Comparison of ENCODE assay signal across 36 cellular contexts in the genomic region with DNA sequence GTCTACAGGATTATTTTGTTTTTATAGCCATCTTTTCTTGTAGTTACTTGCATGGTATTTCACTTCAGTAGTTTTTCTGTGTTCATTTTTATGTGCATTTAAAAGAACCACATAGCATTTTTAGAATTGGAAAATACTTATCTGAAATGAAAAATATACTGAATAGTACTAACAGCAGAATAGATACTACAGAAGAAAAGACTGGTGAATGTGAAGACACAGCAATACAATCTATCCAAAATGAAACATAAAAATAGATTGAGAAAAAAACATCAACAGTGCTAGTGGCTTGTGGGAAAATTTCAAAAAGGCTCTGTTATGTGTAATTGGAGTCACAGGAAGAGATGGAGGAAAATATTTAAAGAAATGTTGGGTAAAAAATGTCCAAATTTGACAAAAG. TPM values are rescaled to one million over a fixed set of nuclear protein-coding genes. Genes with fewer than 3 reads are reported as not detected.
DNase-seq lines count a peak whose midpoint lies in the region; ATAC-seq, FAIRE-seq and TF ChIP-seq lines count a peak whose summit lies in the region.
"Had no signal": no experiment of that assay in that cellular context is flagged by ENCODE, and none has a peak within 500 bp of the region (broad histone marks: within the 10 kb centered on the region; RNA-seq: fewer than 3 reads in every experiment).

No MANE protein-coding gene starts in this region.

- BruUV-seq in GM12878 (replicated peaks; lab: Mats Ljungman, UMichigan) (no TSS peak), K562 (replicated peaks; lab: Mats Ljungman, UMichigan) (no TSS peak)

- peak overlapping the region; percentile 55 for H3K27ac Mint-ChIP-seq in activated naive CD4-positive, alpha-beta T cell treated with anti-CD3 and anti-CD28 coated beads, Interleukin-2, amount 50 U/mL, for 24 hours
- H3K27ac Mint-ChIP-seq: B cell; CD14-positive monocyte; CD4-positive, alpha-beta T cell; CD4-positive, CD25-positive, alpha-beta regulatory T cell; CD8-positive, alpha-beta T cell had no signal

- no peaks in the 10 kb centered on the region for H3K4me1 Mint-ChIP-seq in activated naive CD4-positive, alpha-beta T cell treated with anti-CD3 and anti-CD28 coated beads, Interleukin-2, amount 50 U/mL, for 24 hours

- FAIRE-seq in GM12878 (lab: Jason Lieb, UNC) (no peak), K562 (lab: Jason Lieb, UNC) (no peak)
- FAIRE-seq: A204.1, A549, D721Med had no signal

- H3K4me3 ChIP-seq in SK-N-SH (ENCODE audit: low read depth in 2 of 2, low read length in 1 of 2) (no peak overlapping the region), GM12878 (no peak overlapping the region), K562 (no peak overlapping the region), left lung (no peak overlapping the region)
- H3K4me3 ChIP-seq: A549; BLaER1; BLaER1 treated with 17β-estradiol and CSF1 and Interleukin-3, amounts not matched to agents 10 nM and 100 nM had no signal

- RAD21 ChIA-PET in GM12878 (lab: Charles Lee; ENCODE audit: unreplicated experiment), result no interaction called here

- H4K20me1 ChIP-seq in SK-N-SH (ENCODE audit: insufficient read depth), result no peaks in the 10 kb centered on the region
- no peaks in the 10 kb centered on the region for H4K20me1 ChIP-seq in GM12878 (ENCODE audit: control insufficient read depth, insufficient read depth)
- no peaks in the 10 kb centered on the region for H4K20me1 ChIP-seq in K562 (replicated peaks; ENCODE audit: control insufficient read depth, insufficient read depth, low read length)
- H4K20me1 ChIP-seq: BLaER1; BLaER1 treated with 17β-estradiol and CSF1 and Interleukin-3, amounts not matched to agents 10 nM and 100 nM had no signal

- H3K4me1 ChIP-seq in SK-N-SH (ENCODE audit: control insufficient read depth in 1 of 2, insufficient read depth in 2 of 2, low read depth in 1 of 2, low read length in 1 of 2), result no peaks in the 10 kb centered on the region
- no peaks in the 10 kb centered on the region; the same call in 1 of the 2 replicates for H3K4me1 ChIP-seq in GM12878 (ENCODE audit: control insufficient read depth, insufficient read depth, low read length)
- no peaks in the 10 kb centered on the region for H3K4me1 ChIP-seq in K562 (replicated peaks in 1 of 2; ENCODE audit: control insufficient read depth in 2 of 2, insufficient read depth in 2 of 2, low read length in 2 of 2)
- H3K4me1 ChIP-seq in left lung, result no peaks in the 10 kb centered on the region
- H3K4me1 ChIP-seq: A549, BE2C, Caco-2 had no signal

- no peaks in the 10 kb centered on the region for H3K9me3 ChIP-seq in SK-N-SH
- H3K9me3 ChIP-seq in GM12878 (replicated peaks; ENCODE audit: control insufficient read depth, insufficient read depth, low read length), result peaks cover 2% of the 10 kb centered on the region; the same call in 1 of the 3 replicates
- H3K9me3 ChIP-seq in K562 (replicated peaks; ENCODE audit: control insufficient read depth, insufficient read depth, low read depth, low read length), result no peaks in the 10 kb centered on the region
- H3K9me3 ChIP-seq in left lung, result no peaks in the 10 kb centered on the region
- H3K9me3 ChIP-seq: BE2C, Caco-2 had no signal

- TF ChIP-seq POLR2A in GM12878 (IDR thresholded peaks at IDR 0.05; ENCODE audit: low read depth, low read length) (no peak), K562 (conservative IDR thresholded peaks at IDR 0.05) (no peak)

- H3K9ac ChIP-seq in SK-N-SH (no peak overlapping the region), GM12878 (ENCODE audit: control insufficient read depth, insufficient read depth, low read length) (no peak overlapping the region), K562 (ENCODE audit: insufficient read depth in 1 of 2, low read depth in 2 of 2, low read length in 2 of 2) (no peak overlapping the region)
- H3K9ac ChIP-seq: BLaER1; BLaER1 treated with 17β-estradiol and CSF1 and Interleukin-3, amounts not matched to agents 10 nM and 100 nM had no signal

- H3K36me3 ChIP-seq in SK-N-SH (replicated peaks in 1 of 2; ENCODE audit: control insufficient read depth in 1 of 2, insufficient read depth in 2 of 2, low read length in 1 of 2) (no peaks in the 10 kb centered on the region), GM12878 (ENCODE audit: control insufficient read depth in 2 of 2, insufficient read depth in 2 of 2, low read length in 1 of 2) (no peaks in the 10 kb centered on the region), K562 (ENCODE audit: control insufficient read depth, insufficient read depth, low read length) (no peaks in the 10 kb centered on the region), left lung (no peaks in the 10 kb centered on the region)
- H3K36me3 ChIP-seq: BE2C; BLaER1; BLaER1 treated with 17β-estradiol and CSF1 and Interleukin-3, amounts not matched to agents 10 nM and 100 nM had no signal

- no peaks in the 10 kb centered on the region for H3K9me2 ChIP-seq in SK-N-SH

- ATAC-seq in SK-N-SH treated with all-trans-retinoic acid at 6 μM for 48 hours, result no peak
- no peak for ATAC-seq in GM12878
- ATAC-seq in K562, result no peak
- no peak for ATAC-seq in GM21825 (IDR thresholded peaks at IDR 0.05; ENCODE audit: unreplicated experiment)
- no peak for ATAC-seq in left lung
- ATAC-seq: A549; CD8-positive, alpha-beta T cell had no signal

- CTCF ChIA-PET in SK-N-SH (lab: Yijun Ruan, JAX), result interaction anchor here (0.6 kb wide), 1 partner anchor 384 kb away, joined by 3 read pairs; no protein-coding TSS in a partner anchor
- CTCF ChIA-PET in GM12878 (lab: Yijun Ruan, JAX), result interaction anchor here (0.6 to 2.6 kb wide), 2 partner anchors 13 to 18 kb away, joined by 3 to 11 read pairs; a partner anchor contains a TSS
- CTCF ChIA-PET in K562 (lab: Yijun Ruan, JAX; ENCODE audit: low intra/inter-chr PET ratio), result no interaction called here

- peaks cover 21% of the 10 kb centered on the region for H3K27me3 Mint-ChIP-seq in activated naive CD4-positive, alpha-beta T cell treated with anti-CD3 and anti-CD28 coated beads, Interleukin-2, amount 50 U/mL, for 24 hours

- TF ChIP-seq RAD21 in SK-N-SH (IDR thresholded peaks at IDR 0.05; ENCODE audit: low read length), result no peak
- TF ChIP-seq RAD21 in GM12878 (IDR thresholded peaks at IDR 0.05; ENCODE audit: insufficient read depth, low read depth, low read length), result no peak
- no peak for TF ChIP-seq RAD21 in K562 (CRISPR knock-in tag; conservative IDR thresholded peaks at IDR 0.05 in 1 of 2, IDR thresholded peaks at IDR 0.05 in 1 of 2)

- H3K4me2 ChIP-seq in SK-N-SH (no peak overlapping the region), GM12878 (ENCODE audit: control insufficient read depth, insufficient read depth) (no peak overlapping the region), K562 (ENCODE audit: insufficient read depth, low read length) (no peak overlapping the region)
- H3K4me2 ChIP-seq: A549; BLaER1; BLaER1 treated with 17β-estradiol and CSF1 and Interleukin-3, amounts not matched to agents 10 nM and 100 nM had no signal

- TF ChIP-seq CTCF in SK-N-SH (IDR thresholded peaks at IDR 0.05) (no peak), GM12878 (IDR thresholded peaks at IDR 0.05 in 2 of 3, conservative IDR thresholded peaks at IDR 0.05 in 1 of 3; ENCODE audit: control insufficient read depth in 2 of 3, extremely low read depth in 1 of 3, insufficient read depth in 1 of 3, low read depth in 3 of 3, low read length in 3 of 3) (no peak), K562 (IDR thresholded peaks at IDR 0.05 in 2 of 3, conservative IDR thresholded peaks at IDR 0.05 in 1 of 3; ENCODE audit: insufficient read depth in 2 of 3, low read depth in 1 of 3, low read length in 3 of 3) (no peak), left lung (IDR thresholded peaks at IDR 0.05) (no peak)

- in situ Hi-C loops in GM12878 (cut with MboI), result loop anchor here (10.0 kb wide), 2 partner anchors 64 to 184 kb away; no protein-coding TSS in a partner anchor
- in situ Hi-C loops in K562 (cut with MboI), result no loop called here

- no peak overlapping the region for H2AFZ ChIP-seq in SK-N-SH (ENCODE audit: low read depth)
- no peak overlapping the region for H2AFZ ChIP-seq in GM12878 (ENCODE audit: control insufficient read depth, low read depth, low read length)
- H2AFZ ChIP-seq in K562 (ENCODE audit: low read depth, low read length), result no peak overlapping the region

- TF ChIP-seq EP300 in SK-N-SH (IDR thresholded peaks at IDR 0.05; ENCODE audit: borderline replicate concordance in 1 of 2, low read depth in 1 of 2, low read length in 1 of 2) (no peak), GM12878 (IDR thresholded peaks at IDR 0.05; ENCODE audit: borderline replicate concordance in 1 of 2, control insufficient read depth in 1 of 2, low read depth in 2 of 2, low read length in 2 of 2) (no peak), K562 (IDR thresholded peaks at IDR 0.05; ENCODE audit: low read length) (no peak)

- no peaks in the 10 kb centered on the region for H3K79me2 ChIP-seq in SK-N-SH (ENCODE audit: insufficient read depth)
- no peaks in the 10 kb centered on the region for H3K79me2 ChIP-seq in GM12878 (ENCODE audit: control insufficient read depth, insufficient read depth, low read length)
- no peaks in the 10 kb centered on the region for H3K79me2 ChIP-seq in K562 (ENCODE audit: control insufficient read depth, insufficient read depth, low read length)

- H3K36me3 Mint-ChIP-seq in activated naive CD4-positive, alpha-beta T cell treated with anti-CD3 and anti-CD28 coated beads, Interleukin-2, amount 50 U/mL, for 24 hours, result peaks cover 7% of the 10 kb centered on the region
- H3K36me3 Mint-ChIP-seq: CD14-positive monocyte; CD4-positive, alpha-beta memory T cell; CD4-positive, CD25-positive, alpha-beta regulatory T cell; CD8-positive, alpha-beta T cell had no signal

- no peak overlapping the region for H3K4me3 Mint-ChIP-seq in activated naive CD4-positive, alpha-beta T cell treated with anti-CD3 and anti-CD28 coated beads, Interleukin-2, amount 50 U/mL, for 24 hours
- H3K4me3 Mint-ChIP-seq: B cell; CD14-positive monocyte; CD4-positive, alpha-beta memory T cell; CD4-positive, alpha-beta T cell; CD8-positive, alpha-beta memory T cell; CD8-positive, alpha-beta T cell had no signal

- intact Hi-C loops in GM12878 (cut with micrococcal nuclease; ENCODE audit: unreplicated experiment), result no loop called here
- intact Hi-C loops in K562 (cut with micrococcal nuclease), result no loop called here
- intact Hi-C loops in left lung (cut with DNase I), result no loop called here

- peaks cover 16% of the 10 kb centered on the region for H3K9me3 Mint-ChIP-seq in activated naive CD4-positive, alpha-beta T cell treated with anti-CD3 and anti-CD28 coated beads, Interleukin-2, amount 50 U/mL, for 24 hours

- POLR2A ChIA-PET in SK-N-SH (lab: Yijun Ruan, JAX), result no interaction called here
- POLR2A ChIA-PET in GM12878 (lab: Charles Lee), result no interaction called here
- POLR2A ChIA-PET in K562 (lab: Yijun Ruan, JAX), result interaction anchor here (1.1 kb wide), 1 partner anchor 8 kb away, joined by 5 read pairs; no protein-coding TSS in a partner anchor

- no peaks in the 10 kb centered on the region for H3F3A ChIP-seq in SK-N-SH (replicated peaks; ENCODE audit: insufficient read depth)

- no peak overlapping the region for H3K27ac ChIP-seq in SK-N-SH (ENCODE audit: low read depth in 2 of 2, low read length in 1 of 2)
- no peak overlapping the region for H3K27ac ChIP-seq in GM12878 (ENCODE audit: control insufficient read depth, insufficient read depth)
- H3K27ac ChIP-seq in K562 (ENCODE audit: extremely low read depth, low read depth, low read length), result no peak overlapping the region
- no peak overlapping the region for H3K27ac ChIP-seq in left lung
- H3K27ac ChIP-seq: 22Rv1; A549; BLaER1; BLaER1 treated with 17β-estradiol and CSF1 and Interleukin-3, amounts not matched to agents 10 nM and 100 nM; C4-2B had no signal

- H3K27me3 ChIP-seq in SK-N-SH (ENCODE audit: insufficient read depth), result no peaks in the 10 kb centered on the region
- H3K27me3 ChIP-seq in GM12878 (replicated peaks in 1 of 2; ENCODE audit: control insufficient read depth in 2 of 2, insufficient read depth in 2 of 2, low read length in 1 of 2), result no peaks in the 10 kb centered on the region
- H3K27me3 ChIP-seq in K562 (ENCODE audit: control insufficient read depth in 2 of 2, insufficient read depth in 2 of 2, low read length in 2 of 2), result no peaks in the 10 kb centered on the region
- H3K27me3 ChIP-seq in left lung, result no peaks in the 10 kb centered on the region
- H3K27me3 ChIP-seq: BE2C; BLaER1; BLaER1 treated with 17β-estradiol and CSF1 and Interleukin-3, amounts not matched to agents 10 nM and 100 nM had no signal

- SMC1A ChIA-PET in GM12878 (lab: Charles Lee; ENCODE audit: uncharacterized antibody, unreplicated experiment), result interaction anchor here (1.1 kb wide), 1 partner anchor 12 kb away, joined by 3 read pairs; a partner anchor contains a TSS

- DNase-seq in SK-N-SH (no peak), GM12878 (ENCODE audit: low read depth, low spot score) (no peak), K562 (ENCODE audit: extremely low read depth in 1 of 4, low spot score in 3 of 4) (no peak), left lung (no peak)
- no peak for DNase-seq in activated naive CD4-positive, alpha-beta T cell treated with Interleukin-2 at 50 U/mL for 16 hours
- DNase-seq: 8988T; ACHN; AML-193; BE2C; C1 segment of cervical spinal cord; Caco-2; Calu3; CD4-positive, alpha-beta memory T cell; CD4-positive, alpha-beta T cell; CD4-positive, CD25-positive, alpha-beta regulatory T cell; CD8-positive, alpha-beta memory T cell; CD8-positive, alpha-beta T cell; COR-L47; DMS 273 treated with DMSO at 0.1 percent for 48 hours; DMS153; DMS79; DMS79 treated with DMSO at 0.1 percent for 48 hours; DND-41; EL had no signal

- H3K9me1 ChIP-seq in K562 (ENCODE audit: control insufficient read depth, insufficient read depth, low read length), result no peaks in the 10 kb centered on the region

RNA-seq across cellular contexts. Expression of a gene that starts 12.7 kb away (rescaled TPM):
- polyA plus RNA-seq in SK-N-SH (2012; rRNA removed) (0.03 and 0.06 TPM in 2 replicates), GM12878 (2011; rRNA removed) (7.3 and 12.9 TPM in 2 replicates), GM12878 (2014; fragmentation: Illumina TruSeq; extraction: Trizol) (11.4 and 15.5 TPM in 2 replicates), GM12878 (2014; fragmentation: Nextera tagmentation; extraction: Ambion mirVana) (10 to 100 TPM in 1 of 2 experiments, 1 to 10 TPM in 1; 4.6 to 14.5 TPM), GM12878 (2014; rRNA removed) (8.8 and 11.5 TPM in 2 replicates), GM12878 (2016; fragmentation: Nextera tagmentation; extraction: Ambion mirVana) (10 to 100 TPM; 15.9 to 21.9 TPM), K562 (2011; rRNA removed) (4.9 and 5.4 TPM in 2 replicates), K562 (2014; fragmentation: Illumina TruSeq; extraction: Trizol) (5.6 and 7.4 TPM in 2 replicates), K562 (2014; fragmentation: Nextera tagmentation; extraction: Ambion mirVana) (1 to 10 TPM; 3.3 to 7.8 TPM), K562 (2014; rRNA removed) (5.4 and 6.3 TPM in 2 replicates)
- 0.08 and 0.10 TPM in 2 replicates for polyA plus RNA-seq in SK-N-SH (2012; cell fraction: cytosol; rRNA removed)
- polyA plus RNA-seq in SK-N-SH (2012; cell fraction: nucleus; rRNA removed), result 0.08 TPM in 1 of 2 replicates, not detected in the other
- 23.0 and 26.6 TPM in 2 replicates for total RNA-seq in GM12878 (2013; cell fraction: nucleolus; rRNA removed)
- total RNA-seq in GM12878 (2014; rRNA removed) (28.5 and 36.4 TPM in 2 replicates), GM12878 (2014; rRNA removed; fragmentation: Illumina TruSeq; extraction: Trizol) (15.4 and 15.8 TPM in 2 replicates), GM12878 (2021) (15.6 and 17.3 TPM in 2 replicates), K562 (2014; rRNA removed) (15.7 and 20.8 TPM in 2 replicates), K562 (2014; rRNA removed; fragmentation: Illumina TruSeq; extraction: Trizol) (10.0 and 11.5 TPM in 2 replicates), K562 (2015; rRNA removed; fragmentation: Illumina TruSeq; extraction: Trizol) (8.9 and 10.9 TPM in 2 replicates), K562 (2021) (10.8 and 11.1 TPM in 2 replicates), left lung (10 to 100 TPM; 27.5 to 29.6 TPM)
- 3.6 TPM for polyA plus RNA-seq in GM12878 (2011; ENCODE audit: low read depth)
- 6.1 and 8.6 TPM in 2 replicates for polyA plus RNA-seq in GM12878 (2011; cell fraction: cytosol; rRNA removed)
- 10.5 and 11.1 TPM in 2 replicates for polyA plus RNA-seq in GM12878 (2011; cell fraction: nucleus; rRNA removed)
- polyA plus RNA-seq in GM12878 (2012), result 10.7 and 11.5 TPM in 2 replicates
- polyA minus RNA-seq in GM12878 (2011; rRNA and poly(A)+ RNA removed), result 12.8 and 13.2 TPM in 2 replicates
- 13.3 and 14.3 TPM in 2 replicates for polyA minus RNA-seq in GM12878 (2011; cell fraction: cytosol; rRNA and poly(A)+ RNA removed)
- 37.1 and 62.5 TPM in 2 replicates for polyA minus RNA-seq in GM12878 (2011; cell fraction: nucleus; rRNA and poly(A)+ RNA removed)
- 20.8 and 31.5 TPM in 2 replicates for total RNA-seq in K562 (2011; cell fraction: chromatin; rRNA removed; ENCODE audit: low replicate concordance)
- 26.2 and 34.2 TPM in 2 replicates for total RNA-seq in K562 (2011; cell fraction: nucleolus; rRNA removed)
- total RNA-seq in K562 (2011; cell fraction: nucleoplasm; rRNA removed), result 30.1 and 36.1 TPM in 2 replicates
- 4.3 and 17.1 TPM in 2 replicates for polyA plus RNA-seq in K562 (2011; cell fraction: cytosol; rRNA removed)
- polyA plus RNA-seq in K562 (2011; cell fraction: nucleus; rRNA removed), result 6.7 and 11.2 TPM in 2 replicates
- 6.1 and 6.6 TPM in 2 replicates for polyA plus RNA-seq in K562 (2012)
- polyA minus RNA-seq in K562 (2011; rRNA and poly(A)+ RNA removed), result 25.3 and 28.2 TPM in 2 replicates
- 16.2 and 16.3 TPM in 2 replicates for polyA minus RNA-seq in K562 (2011; cell fraction: cytosol; rRNA and poly(A)+ RNA removed)
- 38.8 and 53.1 TPM in 2 replicates for polyA minus RNA-seq in K562 (2011; cell fraction: nucleus; rRNA and poly(A)+ RNA removed)
